Comparison of ENCODE assay signal across 21 cellular contexts in genomic region chr16:3363793-3364192, GRCh38. TPM values are rescaled to one million over a fixed set of nuclear protein-coding genes. Genes with fewer than 3 reads are reported as not detected.
DNase-seq lines count a peak whose midpoint lies in the region; ATAC-seq, FAIRE-seq and TF ChIP-seq lines count a peak whose summit lies in the region.
"Had no signal": no experiment of that assay in that cellular context is flagged by ENCODE, and none has a peak within 500 bp of the region (broad histone marks: within the 10 kb centered on the region; RNA-seq: fewer than 3 reads in every experiment).

No MANE protein-coding gene starts in this region.

- H3K27me3 Mint-ChIP-seq in activated CD8-positive, alpha-beta T cell treated with anti-CD3 and anti-CD28 coated beads for 36 hours = peaks cover 11% of the 10 kb centered on the region

- no peak for ATAC-seq in activated CD8-positive, alpha-beta T cell treated with anti-CD3 and anti-CD28 coated beads for 36 hours
- ATAC-seq in GM19463 (IDR thresholded peaks at IDR 0.05; ENCODE audit: unreplicated experiment) (no peak), psoas muscle (no peak)
- ATAC-seq: activated T-cell treated with anti-CD3 and anti-CD28 coated beads, Interleukin-2, amount 50 U/mL, for 4 hours had no signal

- H3K27ac ChIP-seq in RWPE1 (no peak overlapping the region), psoas muscle (no peak overlapping the region)

- H3K36me3 Mint-ChIP-seq in activated CD8-positive, alpha-beta T cell treated with anti-CD3 and anti-CD28 coated beads for 36 hours (ENCODE audit: low read depth) = peaks cover 4% of the 10 kb centered on the region
- H3K36me3 Mint-ChIP-seq: CD4-positive, CD25-positive, alpha-beta regulatory T cell; mesothelial cell of epicardium had no signal

- no peaks in the 10 kb centered on the region for H3K4me1 ChIP-seq in BE2C
- H3K4me1 ChIP-seq in psoas muscle = no peaks in the 10 kb centered on the region

- peaks cover 14% of the 10 kb centered on the region for H3K9me3 Mint-ChIP-seq in activated CD8-positive, alpha-beta T cell treated with anti-CD3 and anti-CD28 coated beads for 36 hours

- H3K4me3 ChIP-seq in BE2C (ENCODE audit: low read depth, low read length) = no peak overlapping the region
- H3K4me3 ChIP-seq in psoas muscle = no peak overlapping the region

- in situ Hi-C loops in GM13977 (cut with MboI; ENCODE audit: low pct_unique_long_range_greater_than_20kb, low sequenced_read_pairs, unreplicated experiment) = no loop called here

- H3K4me3 Mint-ChIP-seq in activated CD8-positive, alpha-beta T cell treated with anti-CD3 and anti-CD28 coated beads for 36 hours = no peak overlapping the region
- H3K4me3 Mint-ChIP-seq: mesothelial cell of epicardium had no signal

- no peak for FAIRE-seq in D721Med (lab: Jason Lieb, UNC)
- FAIRE-seq: G401.6, GM12891 had no signal

- POLR2A ChIA-PET in activated CD8-positive, alpha-beta T cell treated with anti-CD3 and anti-CD28 coated beads for 36 hours (lab: Charles Lee) = no interaction called here
- POLR2A ChIA-PET in RWPE1 (lab: Yijun Ruan, JAX; ENCODE audit: low non-redundant PET) = no interaction called here

- no peaks in the 10 kb centered on the region for H3K36me3 ChIP-seq in BE2C
- no peaks in the 10 kb centered on the region for H3K36me3 ChIP-seq in psoas muscle (ENCODE audit: insufficient read depth in 1 of 2, low read depth in 1 of 2)

- peaks cover 13% of the 10 kb centered on the region for H3K4me1 Mint-ChIP-seq in activated CD8-positive, alpha-beta T cell treated with anti-CD3 and anti-CD28 coated beads for 36 hours (ENCODE audit: low read depth)
- H3K4me1 Mint-ChIP-seq: mesothelial cell of epicardium had no signal

- peak; percentile 37; the same call in 1 of the 2 replicates for TF ChIP-seq CTCF in BE2C (IDR thresholded peaks at IDR 0.05; ENCODE audit: low read depth, low read length)
- peak; percentile 8 for TF ChIP-seq CTCF in D721Med (IDR thresholded peaks at IDR 0.05; ENCODE audit: insufficient read depth, missing control alignments)
- no peak for TF ChIP-seq CTCF in activated CD8-positive, alpha-beta T cell treated with anti-CD3 and anti-CD28 coated beads for 36 hours (IDR thresholded peaks at IDR 0.05)
- TF ChIP-seq CTCF in RWPE1 (conservative IDR thresholded peaks at IDR 0.05; ENCODE audit: low read depth) = no peak
- TF ChIP-seq CTCF in GM13977 (IDR thresholded peaks at IDR 0.05; ENCODE audit: extremely low read depth, insufficient read depth, missing control alignments) = no peak
- no peak for TF ChIP-seq CTCF in psoas muscle (IDR thresholded peaks at IDR 0.05)

- WGBS in psoas muscle, 3 donors = 89 to 90% (median 89%) methylated on average over 7 of the region's 7 CpGs

- peaks cover 29% of the 10 kb centered on the region for H3K27me3 ChIP-seq in BE2C
- H3K27me3 ChIP-seq in psoas muscle (ENCODE audit: insufficient read depth in 3 of 3, low read length in 2 of 3) = no peaks in the 10 kb centered on the region

- intact Hi-C loops in activated CD8-positive, alpha-beta T cell treated with anti-CD3 and anti-CD28 coated beads for 36 hours (cut with micrococcal nuclease) = no loop called here
- intact Hi-C loops in psoas muscle (cut with DNase I) = no loop called here

- CTCF ChIA-PET in activated CD8-positive, alpha-beta T cell treated with anti-CD3 and anti-CD28 coated beads for 36 hours (lab: Charles Lee) = no interaction called here
- CTCF ChIA-PET in RWPE1 (lab: Yijun Ruan, JAX) = interaction anchor here (0.7 kb wide), 1 partner anchor 22 kb away, joined by 5 read pairs; no protein-coding TSS in a partner anchor

- no peak overlapping the region for H3K27ac Mint-ChIP-seq in activated CD8-positive, alpha-beta T cell treated with anti-CD3 and anti-CD28 coated beads for 36 hours
- H3K27ac Mint-ChIP-seq: mesothelial cell of epicardium had no signal

- DNase-seq in BE2C = no peak
- no peak for DNase-seq in D721Med (ENCODE audit: insufficient read length, low spot score)
- DNase-seq in NAMALWA (ENCODE audit: low spot score) = peak; percentile 64
- peak; percentile 12 for DNase-seq in activated CD8-positive, alpha-beta T cell treated with anti-CD3 and anti-CD28 coated beads for 36 hours
- no peak for DNase-seq in RWPE1 (ENCODE audit: low spot score)
- no peak for DNase-seq in GM13977 (ENCODE audit: low spot score)
- no peak for DNase-seq in psoas muscle
- DNase-seq: activated CD4-positive, alpha-beta T cell treated with anti-CD3 and anti-CD28 coated beads, Interleukin-2, amount 50 U/mL, for 1 hour; activated T-cell treated with anti-CD3 and anti-CD28 coated beads, Interleukin-2, amount 50 U/mL, for 4 hours; amniotic stem cell; CD4-positive, CD25-positive, alpha-beta regulatory T cell; central memory CD4-positive, alpha-beta T cell; GM23248; NCI-H774; Right ventricle myocardium superior had no signal

- H3K9me3 ChIP-seq in BE2C (no peaks in the 10 kb centered on the region), psoas muscle (peaks cover 10% of the 10 kb centered on the region)

RNA-seq across cellular contexts. Expression of gene OR2C1, which starts 8.1 kb away (rescaled TPM):
- polyA plus RNA-seq in BE2C (2012; ENCODE audit: insufficient read depth, insufficient read length, low read depth) = not detected
- not detected for total RNA-seq in activated CD8-positive, alpha-beta T cell treated with anti-CD3 and anti-CD28 coated beads for 36 hours
- not detected for total RNA-seq in psoas muscle
- polyA plus RNA-seq in psoas muscle = not detected
- total RNA-seq: activated T-cell treated with anti-CD3 and anti-CD28 coated beads, Interleukin-2, amount 50 U/mL, for 4 hours; CD4-positive, CD25-positive, alpha-beta regulatory T cell; fibroblast of villous mesenchyme; GM23248; Right ventricle myocardium superior; ureter had no signal
- polyA plus RNA-seq: GM23248 had no signal

RNA-seq across cellular contexts. Expression of gene ZSCAN32, which starts 37.0 kb away (rescaled TPM):
- 23.3 TPM for polyA plus RNA-seq in BE2C (2012; ENCODE audit: insufficient read depth, insufficient read length, low read depth)
- 10 to 100 TPM; 13.2 to 15.6 TPM for total RNA-seq in activated CD8-positive, alpha-beta T cell treated with anti-CD3 and anti-CD28 coated beads for 36 hours
- 1 to 10 TPM; 4.7 to 9.5 (median 6.2) TPM for total RNA-seq in psoas muscle
- polyA plus RNA-seq in psoas muscle = 1 to 10 TPM; 4.6 to 9.8 (median 5.6) TPM

RNA-seq across cellular contexts. Expression of gene ZNF174, which starts 37.2 kb away (rescaled TPM):
- 7.5 TPM for polyA plus RNA-seq in BE2C (2012; ENCODE audit: insufficient read depth, insufficient read length, low read depth)
- 1 to 10 TPM; 6.7 to 6.9 TPM for total RNA-seq in activated CD8-positive, alpha-beta T cell treated with anti-CD3 and anti-CD28 coated beads for 36 hours
- total RNA-seq in psoas muscle = 1 to 10 TPM; 6.2 to 8.4 (median 7.6) TPM
- 10 to 100 TPM in 1 of 3 donors, 1 to 10 TPM in 2; 6.1 to 23.3 (median 6.5) TPM for polyA plus RNA-seq in psoas muscle

RNA-seq across cellular contexts. Expression of gene ZNF75A, which starts 58.5 kb away (rescaled TPM):
- 57.5 TPM for polyA plus RNA-seq in BE2C (2012; ENCODE audit: insufficient read depth, insufficient read length, low read depth)
- total RNA-seq in activated CD8-positive, alpha-beta T cell treated with anti-CD3 and anti-CD28 coated beads for 36 hours = 10 to 100 TPM; 21.2 to 21.7 TPM
- 10 to 100 TPM; 11.4 to 20.5 (median 15.4) TPM for total RNA-seq in psoas muscle
- 10 to 100 TPM in 2 of 3 donors, 1 to 10 TPM in 1; 7.4 to 15.7 (median 13.4) TPM for polyA plus RNA-seq in psoas muscle

RNA-seq across cellular contexts. Expression of gene TIGD7, which starts 58.6 kb away (rescaled TPM):
- polyA plus RNA-seq in BE2C (2012; ENCODE audit: insufficient read depth, insufficient read length, low read depth) = 5.1 TPM
- total RNA-seq in activated CD8-positive, alpha-beta T cell treated with anti-CD3 and anti-CD28 coated beads for 36 hours = 1 to 10 TPM; 4.0 to 4.7 TPM
- 1 to 10 TPM; 5.8 to 7.6 (median 6.5) TPM for total RNA-seq in psoas muscle
- polyA plus RNA-seq in psoas muscle = 1 to 10 TPM; 3.1 to 9.4 (median 5.7) TPM

Comparison
In these comparisons a context has a peak if more than half of its experiments do, and no peak if none do; other contexts are left out.
1. DNase-seq: peak in NAMALWA (single experiment) and activated CD8-positive, alpha-beta T cell treated with anti-CD3 and anti-CD28 coated beads for 36 hours (single experiment); none in BE2C (single experiment), D721Med (single experiment), RWPE1 (single experiment), GM13977 (single experiment) and psoas muscle (0 of 2).
2. CTCF ChIP-seq: peak in BE2C (single experiment) and D721Med (single experiment); none in activated CD8-positive, alpha-beta T cell treated with anti-CD3 and anti-CD28 coated beads for 36 hours (single experiment), RWPE1 (single experiment), GM13977 (single experiment) and psoas muscle (single experiment).